ENCODE assay signal across 1 cellular context in the genomic region with DNA sequence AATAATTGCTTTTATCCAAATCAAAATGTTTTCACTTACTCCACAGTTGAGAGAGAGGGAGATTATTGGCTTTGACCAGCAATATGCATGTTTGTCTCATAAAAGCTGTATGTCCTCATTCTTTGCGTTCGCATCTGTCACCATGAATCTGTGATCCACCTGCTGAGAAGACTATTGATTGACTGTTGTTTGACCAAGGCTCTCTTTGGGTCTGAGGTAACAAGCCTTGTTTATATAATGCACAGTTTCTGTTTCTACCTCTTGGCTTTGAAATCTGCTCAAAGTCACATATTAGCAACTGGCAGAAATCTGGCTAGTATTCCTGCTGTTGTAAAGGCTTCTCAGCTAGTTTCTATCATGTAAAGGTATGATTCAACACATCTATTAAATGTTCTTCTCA.
TF ChIP-seq lines count a peak whose summit lies in the region.

No MANE protein-coding gene starts in this region.

TF ChIP-seq in HepG2, 621 proteins besides CTCF, POLR2A, EP300 and RAD21 (continued from another document and continues in another):
- TF ChIP-seq ZNF362 (CRISPR knock-in tag; IDR thresholded peaks at IDR 0.05; ENCODE audit: borderline replicate concordance) (no peak), ZKSCAN1 (IDR thresholded peaks at IDR 0.05; ENCODE audit: low read length) (no peak), STAG1 (CRISPR knock-in tag; IDR thresholded peaks at IDR 0.05) (no peak), MXI1 (IDR thresholded peaks at IDR 0.05; ENCODE audit: borderline replicate concordance, low read depth, low read length) (no peak), ESRRA (CRISPR knock-in tag; IDR thresholded peaks at IDR 0.05; ENCODE audit: low read depth) (no peak), AGO2 (optimal IDR thresholded peaks at IDR 0.05; ENCODE audit: low read depth, low read length) (no peak), CEBPZ (IDR thresholded peaks at IDR 0.05; ENCODE audit: low read length) (no peak), ZHX1 (CRISPR knock-in tag; IDR thresholded peaks at IDR 0.05; ENCODE audit: low read depth) (peak; percentile 46; the same call in 1 of the 2 replicates), HHEX (CRISPR knock-in tag; IDR thresholded peaks at IDR 0.05) (no peak), TERF1 (CRISPR knock-in tag; IDR thresholded peaks at IDR 0.05) (no peak), NONO (IDR thresholded peaks at IDR 0.05) (no peak), NONO (CRISPR knock-in tag; conservative IDR thresholded peaks at IDR 0.05) (0 out of 2 replicates have a peak, but pooled peaks have one; percentile 18), RXRB (CRISPR knock-in tag; IDR thresholded peaks at IDR 0.05; ENCODE audit: borderline replicate concordance) (peak; percentile 76), POLR2AphosphoS5 (IDR thresholded peaks at IDR 0.05; ENCODE audit: low read depth, low read length) (no peak), ZNF746 (CRISPR knock-in tag; IDR thresholded peaks at IDR 0.05) (no peak), HNRNPK (IDR thresholded peaks at IDR 0.05; ENCODE audit: low read depth, low read length, poor library complexity, severe bottlenecking) (no peak), RNF2 (conservative IDR thresholded peaks at IDR 0.05; ENCODE audit: low read depth) (no peak), CCDC6 (CRISPR knock-in tag; IDR thresholded peaks at IDR 0.05) (no peak), RFX5 (IDR thresholded peaks at IDR 0.05; ENCODE audit: low read depth, low read length) (no peak), ZSCAN12 (CRISPR knock-in tag; IDR thresholded peaks at IDR 0.05) (no peak), HNF4A (CRISPR knock-in tag; IDR thresholded peaks at IDR 0.05) (peak; percentile 56), ZNF512B (CRISPR knock-in tag; IDR thresholded peaks at IDR 0.05; ENCODE audit: borderline replicate concordance) (no peak), ZNF264 (CRISPR knock-in tag; IDR thresholded peaks at IDR 0.05) (peak; percentile 63; the same call in 1 of the 2 replicates), CBX5 (CRISPR knock-in tag; IDR thresholded peaks at IDR 0.05; ENCODE audit: borderline replicate concordance) (no peak), KAT7 (CRISPR knock-in tag; IDR thresholded peaks at IDR 0.05; ENCODE audit: borderline replicate concordance) (0 out of 2 replicates have a peak, but pooled peaks have one; percentile 56), ZNF232 (CRISPR knock-in tag; IDR thresholded peaks at IDR 0.05; ENCODE audit: borderline replicate concordance) (no peak), FOXP4 (CRISPR knock-in tag; IDR thresholded peaks at IDR 0.05) (peak; percentile 78)
- TF ChIP-seq, protein P1, sequence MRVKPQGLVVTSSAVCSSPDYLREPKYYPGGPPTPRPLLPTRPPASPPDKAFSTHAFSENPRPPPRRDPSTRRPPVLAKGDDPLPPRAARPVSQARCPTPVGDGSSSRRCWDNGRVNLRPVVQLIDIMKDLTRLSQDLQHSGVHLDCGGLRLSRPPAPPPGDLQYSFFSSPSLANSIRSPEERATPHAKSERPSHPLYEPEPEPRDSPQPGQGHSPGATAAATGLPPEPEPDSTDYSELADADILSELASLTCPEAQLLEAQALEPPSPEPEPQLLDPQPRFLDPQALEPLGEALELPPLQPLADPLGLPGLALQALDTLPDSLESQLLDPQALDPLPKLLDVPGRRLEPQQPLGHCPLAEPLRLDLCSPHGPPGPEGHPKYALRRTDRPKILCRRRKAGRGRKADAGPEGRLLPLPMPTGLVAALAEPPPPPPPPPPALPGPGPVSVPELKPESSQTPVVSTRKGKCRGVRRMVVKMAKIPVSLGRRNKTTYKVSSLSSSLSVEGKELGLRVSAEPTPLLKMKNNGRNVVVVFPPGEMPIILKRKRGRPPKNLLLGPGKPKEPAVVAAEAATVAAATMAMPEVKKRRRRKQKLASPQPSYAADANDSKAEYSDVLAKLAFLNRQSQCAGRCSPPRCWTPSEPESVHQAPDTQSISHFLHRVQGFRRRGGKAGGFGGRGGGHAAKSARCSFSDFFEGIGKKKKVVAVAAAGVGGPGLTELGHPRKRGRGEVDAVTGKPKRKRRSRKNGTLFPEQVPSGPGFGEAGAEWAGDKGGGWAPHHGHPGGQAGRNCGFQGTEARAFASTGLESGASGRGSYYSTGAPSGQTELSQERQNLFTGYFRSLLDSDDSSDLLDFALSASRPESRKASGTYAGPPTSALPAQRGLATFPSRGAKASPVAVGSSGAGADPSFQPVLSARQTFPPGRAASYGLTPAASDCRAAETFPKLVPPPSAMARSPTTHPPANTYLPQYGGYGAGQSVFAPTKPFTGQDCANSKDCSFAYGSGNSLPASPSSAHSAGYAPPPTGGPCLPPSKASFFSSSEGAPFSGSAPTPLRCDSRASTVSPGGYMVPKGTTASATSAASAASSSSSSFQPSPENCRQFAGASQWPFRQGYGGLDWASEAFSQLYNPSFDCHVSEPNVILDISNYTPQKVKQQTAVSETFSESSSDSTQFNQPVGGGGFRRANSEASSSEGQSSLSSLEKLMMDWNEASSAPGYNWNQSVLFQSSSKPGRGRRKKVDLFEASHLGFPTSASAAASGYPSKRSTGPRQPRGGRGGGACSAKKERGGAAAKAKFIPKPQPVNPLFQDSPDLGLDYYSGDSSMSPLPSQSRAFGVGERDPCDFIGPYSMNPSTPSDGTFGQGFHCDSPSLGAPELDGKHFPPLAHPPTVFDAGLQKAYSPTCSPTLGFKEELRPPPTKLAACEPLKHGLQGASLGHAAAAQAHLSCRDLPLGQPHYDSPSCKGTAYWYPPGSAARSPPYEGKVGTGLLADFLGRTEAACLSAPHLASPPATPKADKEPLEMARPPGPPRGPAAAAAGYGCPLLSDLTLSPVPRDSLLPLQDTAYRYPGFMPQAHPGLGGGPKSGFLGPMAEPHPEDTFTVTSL (CRISPR knock-in tag; IDR thresholded peaks at IDR 0.05; ENCODE audit: borderline replicate concordance) = peak; percentile 93
- TF ChIP-seq, protein P2, sequence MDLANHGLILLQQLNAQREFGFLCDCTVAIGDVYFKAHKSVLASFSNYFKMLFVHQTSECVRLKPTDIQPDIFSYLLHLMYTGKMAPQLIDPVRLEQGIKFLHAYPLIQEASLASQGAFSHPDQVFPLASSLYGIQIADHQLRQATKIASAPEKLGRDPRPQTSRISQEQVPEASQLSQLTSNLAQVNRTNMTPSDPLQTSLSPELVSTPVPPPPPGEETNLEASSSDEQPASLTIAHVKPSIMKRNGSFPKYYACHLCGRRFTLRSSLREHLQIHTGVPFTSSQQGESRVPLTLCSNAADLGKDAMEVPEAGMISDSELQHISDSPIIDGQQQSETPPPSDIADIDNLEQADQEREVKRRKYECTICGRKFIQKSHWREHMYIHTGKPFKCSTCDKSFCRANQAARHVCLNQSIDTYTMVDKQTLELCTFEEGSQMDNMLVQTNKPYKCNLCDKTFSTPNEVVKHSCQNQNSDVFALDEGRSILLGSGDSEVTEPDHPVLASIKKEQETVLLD (CRISPR knock-in tag; IDR thresholded peaks at IDR 0.05; ENCODE audit: low read depth) = no peak
- TF ChIP-seq, protein P3, sequence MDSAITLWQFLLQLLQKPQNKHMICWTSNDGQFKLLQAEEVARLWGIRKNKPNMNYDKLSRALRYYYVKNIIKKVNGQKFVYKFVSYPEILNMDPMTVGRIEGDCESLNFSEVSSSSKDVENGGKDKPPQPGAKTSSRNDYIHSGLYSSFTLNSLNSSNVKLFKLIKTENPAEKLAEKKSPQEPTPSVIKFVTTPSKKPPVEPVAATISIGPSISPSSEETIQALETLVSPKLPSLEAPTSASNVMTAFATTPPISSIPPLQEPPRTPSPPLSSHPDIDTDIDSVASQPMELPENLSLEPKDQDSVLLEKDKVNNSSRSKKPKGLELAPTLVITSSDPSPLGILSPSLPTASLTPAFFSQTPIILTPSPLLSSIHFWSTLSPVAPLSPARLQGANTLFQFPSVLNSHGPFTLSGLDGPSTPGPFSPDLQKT (CRISPR knock-in tag; IDR thresholded peaks at IDR 0.05; ENCODE audit: borderline replicate concordance) = no peak
